ENCODE assay signal across 1 cellular context in genomic region chr17:57957886-57958285, GRCh38.
TF ChIP-seq lines count a peak whose summit lies in the region.

No MANE protein-coding gene starts in this region.

TF ChIP-seq in H1, 55 proteins besides CTCF, POLR2A, EP300 and RAD21:
- no peak for TF ChIP-seq SP1 (IDR thresholded peaks at IDR 0.05; ENCODE audit: low read depth, low read length)
- TF ChIP-seq EGR1 (IDR thresholded peaks at IDR 0.05; ENCODE audit: borderline replicate concordance, low read depth, low read length), result no peak
- no peak for TF ChIP-seq GABPA (IDR thresholded peaks at IDR 0.05; ENCODE audit: borderline replicate concordance, insufficient read depth, low read length)
- TF ChIP-seq GTF2F1 (IDR thresholded peaks at IDR 0.05; ENCODE audit: borderline replicate concordance, low read depth, low read length), result no peak
- no peak for TF ChIP-seq JUN (IDR thresholded peaks at IDR 0.05; ENCODE audit: low read depth, low read length)
- TF ChIP-seq CBX5 (IDR thresholded peaks at IDR 0.05; ENCODE audit: low read depth, low read length), result no peak
- no peak for TF ChIP-seq POU5F1 (IDR thresholded peaks at IDR 0.05; ENCODE audit: low read depth, low read length)
- TF ChIP-seq CHD2 (IDR thresholded peaks at IDR 0.05; ENCODE audit: low read length), result no peak
- TF ChIP-seq SP4 (IDR thresholded peaks at IDR 0.05; ENCODE audit: low read length), result no peak
- TF ChIP-seq RXRA (IDR thresholded peaks at IDR 0.05; ENCODE audit: insufficient read depth, low read depth, low read length), result no peak
- TF ChIP-seq TBP (IDR thresholded peaks at IDR 0.05; ENCODE audit: low read depth, low read length), result no peak
- no peak for TF ChIP-seq SIRT6 (IDR thresholded peaks at IDR 0.05; ENCODE audit: low read length)
- no peak for TF ChIP-seq MAFK (IDR thresholded peaks at IDR 0.05; ENCODE audit: low read depth, low read length)
